In genomic region chr16:20897897-20898296, GRCh38 we compare ENCODE assay signal across 1 cellular context.
TF ChIP-seq lines count a peak whose summit lies in the region.

No MANE protein-coding gene starts in this region.

TF ChIP-seq in SK-N-SH, 30 proteins besides CTCF, POLR2A, EP300 and RAD21 (continued from another document):
- TF ChIP-seq MAX (IDR thresholded peaks at IDR 0.05; ENCODE audit: low read depth), result no peak
- TF ChIP-seq NFIC (IDR thresholded peaks at IDR 0.05; ENCODE audit: borderline replicate concordance), result no peak
- no peak for TF ChIP-seq TCF12 (IDR thresholded peaks at IDR 0.05)
- no peak for TF ChIP-seq CHD2 (IDR thresholded peaks at IDR 0.05; ENCODE audit: low read length, partially characterized antibody)
- TF ChIP-seq RCOR1 (IDR thresholded peaks at IDR 0.05; ENCODE audit: low read length), result no peak
- no peak for TF ChIP-seq POLR2AphosphoS5 (IDR thresholded peaks at IDR 0.05; ENCODE audit: low read depth, low read length)
- no peak for TF ChIP-seq FOXJ3 (CRISPR knock-in tag; IDR thresholded peaks at IDR 0.05)
- no peak for TF ChIP-seq TEAD4 (IDR thresholded peaks at IDR 0.05; ENCODE audit: borderline replicate concordance, insufficient read depth)
- no peak for TF ChIP-seq IRF3 (IDR thresholded peaks at IDR 0.05; ENCODE audit: low read depth, low read length)
- no peak for TF ChIP-seq GATA2 (CRISPR knock-in tag; IDR thresholded peaks at IDR 0.05)
- TF ChIP-seq USF2 (IDR thresholded peaks at IDR 0.05; ENCODE audit: borderline replicate concordance, low read depth, low read length), result no peak
